ENCODE assay signal across 17 cellular contexts in the genomic region with DNA sequence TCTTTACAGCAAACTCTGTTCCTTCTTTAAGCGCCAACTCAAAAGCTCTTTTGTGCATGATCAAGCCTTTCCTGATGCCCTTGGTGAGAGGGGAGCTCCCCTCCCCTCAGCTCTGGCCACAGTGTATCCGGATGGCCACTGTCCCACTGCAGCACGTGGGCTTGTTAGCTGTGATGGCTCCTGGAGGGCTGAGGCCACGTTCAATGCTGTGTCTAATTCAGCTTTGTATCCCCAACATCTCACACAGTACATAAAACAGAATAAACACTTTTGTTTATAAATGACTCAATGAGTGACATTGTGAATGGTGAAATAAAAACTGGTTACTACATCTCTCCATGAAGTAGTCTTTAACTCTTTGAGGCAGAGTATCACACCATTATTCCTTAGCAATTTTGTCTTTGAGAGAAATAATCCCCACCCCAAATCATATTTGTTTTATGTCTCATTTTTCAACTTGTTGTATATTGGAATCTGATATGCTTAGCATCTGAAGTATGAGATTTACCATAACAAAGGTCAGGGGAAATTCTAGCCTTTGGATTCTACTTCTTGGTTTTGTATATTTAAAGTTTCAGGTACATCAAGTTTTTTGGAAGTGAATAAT. TPM values are rescaled to one million over a fixed set of nuclear protein-coding genes. Genes with fewer than 3 reads are reported as not detected.
A peak's percentile ranks its signal among the peaks of the same experiment; 100 is the strongest.
DNase-seq lines count a peak whose midpoint lies in the region; ATAC-seq, FAIRE-seq and TF ChIP-seq lines count a peak whose summit lies in the region.
"Had no signal": no experiment of that assay in that cellular context is flagged by ENCODE, and none has a peak within 500 bp of the region (broad histone marks: within the 10 kb centered on the region; RNA-seq: fewer than 3 reads in every experiment).

No MANE protein-coding gene starts in this region.

- H3K9me3 ChIP-seq in GM12878 (replicated peaks; ENCODE audit: control insufficient read depth, insufficient read depth, low read length) (no peaks in the 10 kb centered on the region; the same call in 2 of the 3 replicates), HepG2 (ENCODE audit: low read length) (no peaks in the 10 kb centered on the region)

- TF ChIP-seq CTCF in 22Rv1 (IDR thresholded peaks at IDR 0.05) (no peak), GM12878 (IDR thresholded peaks at IDR 0.05 in 2 of 3, conservative IDR thresholded peaks at IDR 0.05 in 1 of 3; ENCODE audit: control insufficient read depth in 2 of 3, extremely low read depth in 1 of 3, insufficient read depth in 1 of 3, low read depth in 3 of 3, low read length in 3 of 3) (no peak), HepG2 (CRISPR knock-in tag; IDR thresholded peaks at IDR 0.05) (no peak)

- CTCF ChIA-PET in GM12878 (lab: Yijun Ruan, JAX), result interaction anchor here (0.7 to 4.8 kb wide), 18 partner anchors 8 to 272 kb away, joined by 3 to 81 read pairs (median 11); a partner anchor contains a TSS
- CTCF ChIA-PET in HepG2 (lab: Yijun Ruan, JAX; ENCODE audit: low intra/inter-chr PET ratio, low total read pairs), result no interaction called here

- no peak for TF ChIP-seq POLR2A in GM12878 (IDR thresholded peaks at IDR 0.05; ENCODE audit: low read depth, low read length)
- TF ChIP-seq POLR2A in HepG2 (IDR thresholded peaks at IDR 0.05; ENCODE audit: insufficient read depth in 1 of 2, low read depth in 2 of 2, low read length in 2 of 2), result no peak

- FAIRE-seq in GM12878 (lab: Jason Lieb, UNC) (no peak), HepG2 (lab: Jason Lieb, UNC) (no peak)
- FAIRE-seq: K562 had no signal

- H3K4me3 ChIP-seq in GM12878 (no peak overlapping the region), HepG2 (replicated peaks in 1 of 3; ENCODE audit: insufficient read depth in 1 of 3, low read depth in 2 of 3, low read length in 3 of 3) (no peak overlapping the region)
- H3K4me3 ChIP-seq: BLaER1 treated with 17β-estradiol and CSF1 and Interleukin-3, amounts not matched to agents 10 nM and 100 nM; K562; SK-N-MC had no signal

- TF ChIP-seq RAD21 in GM12878 (IDR thresholded peaks at IDR 0.05; ENCODE audit: insufficient read depth, low read depth, low read length) (no peak), HepG2 (CRISPR knock-in tag; IDR thresholded peaks at IDR 0.05) (no peak)

- H3K27ac ChIP-seq in 22Rv1 (peak overlapping the region; percentile 96), GM12878 (ENCODE audit: control insufficient read depth, insufficient read depth) (no peak overlapping the region), HepG2 (ENCODE audit: extremely low read length, insufficient read depth, low read length) (no peak overlapping the region)
- H3K27ac ChIP-seq: HL-60, SK-N-MC had no signal

- DNase-seq in GM12878 (ENCODE audit: low read depth, low spot score) (no peak), HepG2 (ENCODE audit: low spot score) (no peak), DMS79 treated with DMSO at 0.1 percent for 48 hours (lab: John Stamatoyannopoulos, UW) (no peak), SHP77 treated with DMSO at 0.1 percent for 48 hours (lab: John Stamatoyannopoulos, UW) (no peak), T1000 (lab: John Stamatoyannopoulos, UW) (no peak)
- DNase-seq: HCEC 1CT, NCI-H1436, NCI-H2029, NCI-H510A, NCI-H82 had no signal

- WGBS in GM12878 (ENCODE audit: insufficient coverage, insufficient replicate concordance, low lambda C conversion rate, missing lambda C conversion rate), result 98% methylated on average over 4 of the region's 4 CpGs
- WGBS in HepG2 (ENCODE audit: low lambda C conversion rate), result 72% methylated on average over 4 of the region's 4 CpGs

- H3K4me1 ChIP-seq in GM12878 (ENCODE audit: control insufficient read depth, insufficient read depth, low read length) (peaks cover 21% of the 10 kb centered on the region), HepG2 (ENCODE audit: insufficient read depth, low read length) (peaks cover 78% of the 10 kb centered on the region)

- POLR2A ChIA-PET in GM12878 (lab: Charles Lee) (interaction anchor here (0.6 to 4.7 kb wide), 11 partner anchors 10 to 1024 kb away, joined by 3 to 29 read pairs (median 7); a partner anchor contains a TSS), HepG2 (lab: Yijun Ruan, JAX) (interaction anchor here (1.3 kb wide), 1 partner anchor 31 kb away, joined by 3 read pairs; no protein-coding TSS in a partner anchor)

- H3K9ac ChIP-seq in GM12878 (ENCODE audit: control insufficient read depth, insufficient read depth, low read length), result no peak overlapping the region
- no peak overlapping the region for H3K9ac ChIP-seq in HepG2 (ENCODE audit: insufficient read depth, low read depth, low read length)
- H3K9ac ChIP-seq: BLaER1 treated with 17β-estradiol and CSF1 and Interleukin-3, amounts not matched to agents 10 nM and 100 nM had no signal

- H3K79me2 ChIP-seq in GM12878 (ENCODE audit: control insufficient read depth, insufficient read depth, low read length) (no peaks in the 10 kb centered on the region), HepG2 (ENCODE audit: insufficient read depth, low read length) (no peaks in the 10 kb centered on the region)

- H2AFZ ChIP-seq in GM12878 (ENCODE audit: control insufficient read depth, low read depth, low read length), result no peak overlapping the region
- H2AFZ ChIP-seq in HepG2 (ENCODE audit: low read length), result no peak overlapping the region

- in situ Hi-C loops in GM12878 (cut with MboI), result no loop called here
- in situ Hi-C loops in HepG2 (cut with HindIII; ENCODE audit: extremely low pct_ligation_motif_present, low pct_unique_long_range_greater_than_20kb), result no loop called here

- no TSS peak for BruUV-seq in GM12878 (replicated peaks; lab: Mats Ljungman, UMichigan)
- BruUV-seq in HepG2 (replicated peaks; lab: Mats Ljungman, UMichigan), result no TSS peak

- 0 out of 2 replicates have a peak overlapping the region, but pooled peaks have one; percentile 26 for H3K4me2 ChIP-seq in GM12878 (ENCODE audit: control insufficient read depth, insufficient read depth)
- no peak overlapping the region for H3K4me2 ChIP-seq in HepG2 (ENCODE audit: low read depth, low read length)

- no peaks in the 10 kb centered on the region for H3K36me3 ChIP-seq in GM12878 (ENCODE audit: control insufficient read depth in 2 of 2, insufficient read depth in 2 of 2, low read length in 1 of 2)
- no peaks in the 10 kb centered on the region for H3K36me3 ChIP-seq in HepG2 (replicated peaks in 1 of 2; ENCODE audit: control insufficient read depth in 1 of 2, insufficient read depth in 2 of 2, low read length in 2 of 2)
- H3K36me3 ChIP-seq: BLaER1 treated with 17β-estradiol and CSF1 and Interleukin-3, amounts not matched to agents 10 nM and 100 nM had no signal

- SMC1A ChIA-PET in GM12878 (lab: Charles Lee; ENCODE audit: uncharacterized antibody, unreplicated experiment), result interaction anchor here (1.2 to 8.6 kb wide), 13 partner anchors 10 to 271 kb away, joined by 10 to 270 read pairs (median 29); a partner anchor contains a TSS

- TF ChIP-seq EP300 in GM12878 (IDR thresholded peaks at IDR 0.05; ENCODE audit: borderline replicate concordance in 1 of 2, control insufficient read depth in 1 of 2, low read depth in 2 of 2, low read length in 2 of 2), result no peak
- TF ChIP-seq EP300 in HepG2 (IDR thresholded peaks at IDR 0.05; ENCODE audit: low read depth in 2 of 2, low read length in 2 of 2), result no peak
- no peak for TF ChIP-seq EP300 in HepG2 (CRISPR knock-in tag; IDR thresholded peaks at IDR 0.05; ENCODE audit: borderline replicate concordance)

- RAD21 ChIA-PET in GM12878 (lab: Charles Lee; ENCODE audit: unreplicated experiment), result interaction anchor here (0.8 to 8.0 kb wide), 20 partner anchors 8 to 621 kb away, joined by 3 to 152 read pairs (median 10); a partner anchor contains a TSS

- ATAC-seq in HG03460 (IDR thresholded peaks at IDR 0.05; ENCODE audit: unreplicated experiment), result peak; percentile 10
- peak; percentile 9 for ATAC-seq in GM12878
- ATAC-seq in HepG2, result no peak
- ATAC-seq in GM19452 (IDR thresholded peaks at IDR 0.05; ENCODE audit: unreplicated experiment), result no peak
- ATAC-seq: K562 had no signal

- intact Hi-C loops in GM12878 (cut with micrococcal nuclease; ENCODE audit: unreplicated experiment) (loop anchor here (1.0 to 2.0 kb wide), 2 partner anchors 20 to 42 kb away; no protein-coding TSS in a partner anchor), HepG2 (cut with micrococcal nuclease; ENCODE audit: unreplicated experiment) (no loop called here)

- no peaks in the 10 kb centered on the region for H3K27me3 ChIP-seq in GM12878 (replicated peaks in 1 of 2; ENCODE audit: control insufficient read depth in 2 of 2, insufficient read depth in 2 of 2, low read length in 1 of 2)
- no peaks in the 10 kb centered on the region for H3K27me3 ChIP-seq in HepG2 (ENCODE audit: control insufficient read depth in 1 of 2, insufficient read depth in 2 of 2, low read length in 2 of 2)
- H3K27me3 ChIP-seq: BLaER1 treated with 17β-estradiol and CSF1 and Interleukin-3, amounts not matched to agents 10 nM and 100 nM had no signal

- H4K20me1 ChIP-seq in GM12878 (ENCODE audit: control insufficient read depth, insufficient read depth), result no peaks in the 10 kb centered on the region
- no peaks in the 10 kb centered on the region for H4K20me1 ChIP-seq in HepG2 (ENCODE audit: insufficient read depth, low read length)
- H4K20me1 ChIP-seq: BLaER1 treated with 17β-estradiol and CSF1 and Interleukin-3, amounts not matched to agents 10 nM and 100 nM had no signal

RNA-seq across cellular contexts. Expression of a gene that starts 44.5 kb away (rescaled TPM):
- 2.9 and 3.6 TPM in 2 replicates for total RNA-seq in GM12878 (2013; cell fraction: nucleolus; rRNA removed)
- total RNA-seq in GM12878 (2014; rRNA removed) (2.3 and 3.7 TPM in 2 replicates), GM12878 (2014; rRNA removed; fragmentation: Illumina TruSeq; extraction: Trizol) (4.1 and 4.2 TPM in 2 replicates), GM12878 (2021) (3.0 and 3.5 TPM in 2 replicates), HepG2 (2016; rRNA removed; fragmentation: Illumina TruSeq; extraction: Trizol) (0.15 and 0.21 TPM in 2 replicates)
- 0.96 TPM for polyA plus RNA-seq in GM12878 (2011; ENCODE audit: low read depth)
- polyA plus RNA-seq in GM12878 (2011; rRNA removed) (6.6 and 9.6 TPM in 2 replicates), GM12878 (2014; fragmentation: Illumina TruSeq; extraction: Trizol) (4.9 and 5.3 TPM in 2 replicates), GM12878 (2014; fragmentation: Nextera tagmentation; extraction: Ambion mirVana) (1 to 10 TPM; 2.0 to 2.5 TPM), GM12878 (2014; rRNA removed) (2.5 and 2.6 TPM in 2 replicates), GM12878 (2016; fragmentation: Nextera tagmentation; extraction: Ambion mirVana) (1 to 10 TPM; 2.9 to 3.4 TPM), HepG2 (2011; rRNA removed) (0.78 and 1.2 TPM in 2 replicates)
- 4.1 and 5.9 TPM in 2 replicates for polyA plus RNA-seq in GM12878 (2011; cell fraction: cytosol; rRNA removed)
- 9.2 and 10.0 TPM in 2 replicates for polyA plus RNA-seq in GM12878 (2011; cell fraction: nucleus; rRNA removed)
- 1.3 and 1.5 TPM in 2 replicates for polyA plus RNA-seq in GM12878 (2012)
- polyA minus RNA-seq in GM12878 (2011; rRNA and poly(A)+ RNA removed), result 4.6 and 6.6 TPM in 2 replicates
- 2.3 and 4.1 TPM in 2 replicates for polyA minus RNA-seq in GM12878 (2011; cell fraction: cytosol; rRNA and poly(A)+ RNA removed)
- polyA minus RNA-seq in GM12878 (2011; cell fraction: nucleus; rRNA and poly(A)+ RNA removed), result 3.9 and 5.5 TPM in 2 replicates
- total RNA-seq in HepG2 (2016; cell fraction: cytosol; rRNA removed; fragmentation: Illumina TruSeq; extraction: Trizol; ENCODE audit: low read depth), result 0.10 TPM in 1 of 2 replicates, not detected in the other
- 0.22 TPM in 1 of 2 replicates, not detected in the other for total RNA-seq in HepG2 (2016; cell fraction: insoluble cytoplasmic fraction; rRNA removed; fragmentation: Illumina TruSeq; extraction: Trizol)
- 0.07 and 0.22 TPM in 2 replicates for total RNA-seq in HepG2 (2016; cell fraction: membrane; rRNA removed; fragmentation: Illumina TruSeq; extraction: Trizol)
- total RNA-seq in HepG2 (2016; cell fraction: nucleus; rRNA removed; fragmentation: Illumina TruSeq; extraction: Trizol), result 0.25 and 0.53 TPM in 2 replicates
- polyA plus RNA-seq in HepG2 (2011; cell fraction: cytosol; rRNA removed), result 0.50 and 0.72 TPM in 2 replicates
- 1.3 TPM in 2 replicates for polyA plus RNA-seq in HepG2 (2011; cell fraction: nucleus; rRNA removed)
- 6.0 and 7.3 TPM in 2 replicates for polyA plus RNA-seq in HepG2 (2012)
- polyA plus RNA-seq in HepG2 (2016; cell fraction: cytosol; fragmentation: Illumina TruSeq; extraction: Trizol; ENCODE audit: low read depth), result not detected in 2 replicates
- not detected in 2 replicates for polyA plus RNA-seq in HepG2 (2016; cell fraction: insoluble cytoplasmic fraction; fragmentation: Illumina TruSeq; extraction: Trizol; ENCODE audit: low read depth)
- polyA plus RNA-seq in HepG2 (2016; cell fraction: membrane; fragmentation: Illumina TruSeq; extraction: Trizol; ENCODE audit: low read depth), result not detected in 2 replicates
- polyA plus RNA-seq in HepG2 (2016; cell fraction: nucleus; fragmentation: Illumina TruSeq; extraction: Trizol; ENCODE audit: insufficient read depth, low read depth), result 0.90 and 1.3 TPM in 2 replicates
- polyA minus RNA-seq in HepG2 (2011; rRNA and poly(A)+ RNA removed; ENCODE audit: low replicate concordance), result 1.0 TPM in 2 replicates
- polyA minus RNA-seq in HepG2 (2011; cell fraction: cytosol; rRNA and poly(A)+ RNA removed), result 0.30 and 0.88 TPM in 2 replicates
- 0.62 and 0.77 TPM in 2 replicates for polyA minus RNA-seq in HepG2 (2011; cell fraction: nucleus; rRNA and poly(A)+ RNA removed)
- total RNA-seq: K562 had no signal

Comparison
In these comparisons a context has a peak if more than half of its experiments do, and no peak if none do; other contexts are left out.
1. ATAC-seq: peak in HG03460 (single experiment) and GM12878 (single experiment); none in HepG2 (single experiment) and GM19452 (single experiment).